Comparison of ENCODE assay signal across 7 cellular contexts in the genomic region with DNA sequence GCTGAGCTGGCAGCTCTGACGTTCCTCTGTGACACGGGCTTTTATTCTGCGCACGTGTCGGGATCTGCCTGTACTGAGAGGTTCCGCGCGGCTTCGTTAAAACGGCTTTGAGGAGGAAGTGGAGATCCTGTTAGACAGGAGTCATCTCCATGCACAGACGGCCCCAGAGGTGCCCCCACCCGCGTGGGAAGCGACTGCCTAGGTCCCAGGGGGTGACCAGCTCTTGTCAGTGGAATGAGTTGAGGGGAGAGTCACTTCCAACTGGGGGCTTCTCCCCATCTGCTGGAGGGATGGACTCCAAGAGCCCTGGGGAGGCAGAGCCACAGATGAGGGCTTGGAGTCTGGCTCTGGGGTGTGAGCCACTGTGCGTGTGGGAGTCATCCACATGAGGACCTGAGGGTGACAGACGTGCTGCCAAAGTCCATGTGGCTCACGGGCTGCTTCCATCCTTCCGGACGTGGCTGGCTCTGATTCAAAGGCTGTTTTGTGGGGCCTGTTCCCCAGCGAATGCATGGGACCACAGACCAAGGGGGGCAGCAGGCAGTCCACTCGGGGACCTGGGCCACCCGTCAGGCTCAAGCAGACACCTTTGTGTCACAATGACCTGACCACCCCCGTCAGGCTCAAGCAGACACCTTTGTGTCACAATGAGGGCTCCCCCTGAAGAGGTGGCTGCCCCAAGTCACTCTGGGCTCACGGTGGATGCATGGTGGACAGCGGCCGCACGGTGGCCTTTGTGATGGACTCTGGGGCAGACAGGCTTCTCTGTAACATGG. TPM values are rescaled to one million over a fixed set of nuclear protein-coding genes. Genes with fewer than 3 reads are reported as not detected.
DNase-seq lines count a peak whose midpoint lies in the region; ATAC-seq and TF ChIP-seq lines count a peak whose summit lies in the region.

No MANE protein-coding gene starts in this region.

- peaks cover 6% of the 10 kb centered on the region for H3K4me1 Mint-ChIP-seq in progenitor cell of endocrine pancreas (ENCODE audit: low read depth)

- H3K36me3 ChIP-seq in GM23248 (ENCODE audit: low read depth) (peaks cover 30% of the 10 kb centered on the region), mammary epithelial cell (ENCODE audit: insufficient read depth, low read length) (peaks cover 16% of the 10 kb centered on the region)

- H3K27me3 ChIP-seq in GM23248 (replicated peaks; ENCODE audit: insufficient read depth) (0 out of 2 replicates have a peak, but pooled peaks cover 6% of the 10 kb centered on the region), mammary epithelial cell (ENCODE audit: insufficient read depth, low read length) (no peaks in the 10 kb centered on the region)

- H3K4me1 ChIP-seq in GM23248 (ENCODE audit: insufficient read depth) (peaks cover 9% of the 10 kb centered on the region), mammary epithelial cell (ENCODE audit: insufficient read depth, low read length) (peaks cover 20% of the 10 kb centered on the region)

- DNase-seq in GM23248: peak; percentile 92
- DNase-seq in SKM-1 (lab: John Stamatoyannopoulos, UW; ENCODE audit: unreplicated experiment): peak; percentile 22
- no peak for DNase-seq in mammary epithelial cell
- DNase-seq in lower leg skin (ENCODE audit: low spot score in 2 of 2): peak; percentile 72 to 94
- DNase-seq in stimulated activated naive CD4-positive, alpha-beta T cell (lab: John Stamatoyannopoulos, UW): peak; percentile 29 to 57 (median 34)
- no peak for DNase-seq in progenitor cell of endocrine pancreas (ENCODE audit: low spot score, unreplicated experiment)

- H3K36me3 Mint-ChIP-seq in progenitor cell of endocrine pancreas (ENCODE audit: insufficient read depth): peaks cover 12% of the 10 kb centered on the region

- no TSS peak for BruUV-seq in mammary epithelial cell (replicated peaks; lab: Mats Ljungman, UMichigan)

- 23 to 24% methylated on average over 24 to 27 of the region's 27 CpGs for WGBS in GM23248 (ENCODE audit: low coverage in 1 of 2, low lambda C conversion rate in 2 of 2, missing lambda C conversion rate in 2 of 2), 2 experiments
- 25% methylated on average over 19 of the region's 27 CpGs for WGBS in mammary epithelial cell (ENCODE audit: low coverage, missing lambda C conversion rate)
- 21 to 24% methylated on average over 24 to 25 of the region's 27 CpGs for WGBS in lower leg skin, 2 donors

- no peak for TF ChIP-seq CTCF in mammary epithelial cell (conservative IDR thresholded peaks at IDR 0.05 in 1 of 2, IDR thresholded peaks at IDR 0.05 in 1 of 2; ENCODE audit: extremely low read depth in 1 of 2, insufficient read depth in 1 of 2, low read depth in 1 of 2, low read length in 2 of 2)
- TF ChIP-seq CTCF in lower leg skin (IDR thresholded peaks at IDR 0.05): no peak
- no peak for TF ChIP-seq CTCF in progenitor cell of endocrine pancreas (IDR thresholded peaks at IDR 0.05; ENCODE audit: unreplicated experiment)

- H2AFZ ChIP-seq in GM23248 (peak overlapping the region; percentile 54), mammary epithelial cell (ENCODE audit: low read depth, low read length) (peak overlapping the region; percentile 72)

- peaks cover 32% of the 10 kb centered on the region for H3K79me2 ChIP-seq in GM23248 (ENCODE audit: insufficient read depth)
- peaks cover 8% of the 10 kb centered on the region for H3K79me2 ChIP-seq in mammary epithelial cell (ENCODE audit: insufficient read depth, low read length)

- no peak overlapping the region for H3K27ac Mint-ChIP-seq in progenitor cell of endocrine pancreas

- H3K9me2 ChIP-seq in GM23248 (ENCODE audit: insufficient read depth): no peaks in the 10 kb centered on the region

- H3K9me3 ChIP-seq in GM23248 (ENCODE audit: low read depth) (no peaks in the 10 kb centered on the region), mammary epithelial cell (replicated peaks; ENCODE audit: insufficient read depth, low read length) (no peaks in the 10 kb centered on the region)

- in situ Hi-C loops in GM23248 (cut with MboI) (no loop called here), mammary epithelial cell (cut with MboI; ENCODE audit: low sequenced_read_pairs in 2 of 2) (no loop called here)

- no peak overlapping the region for H3K4me3 Mint-ChIP-seq in progenitor cell of endocrine pancreas (ENCODE audit: low read depth)

- H3K4me3 ChIP-seq in GM23248: peak overlapping the region; percentile 63
- H3K4me3 ChIP-seq in mammary epithelial cell (replicated peaks in 1 of 3; ENCODE audit: insufficient read depth in 1 of 3, low read depth in 2 of 3, low read length in 3 of 3): no peak overlapping the region
- no peak overlapping the region for H3K4me3 ChIP-seq in lower leg skin (ENCODE audit: low read depth, poor library complexity, severe bottlenecking)

- intact Hi-C loops in mammary epithelial cell (cut with micrococcal nuclease): loop anchor here (1.0 to 2.0 kb wide), 2 partner anchors 16 to 45 kb away; a partner anchor contains a TSS
- intact Hi-C loops in lower leg skin (cut with DNase I; ENCODE audit: low total_unique reads): no loop called here

- H3F3A ChIP-seq in GM23248 (ENCODE audit: insufficient read depth): peaks cover 11% of the 10 kb centered on the region

- H3K9me3 Mint-ChIP-seq in progenitor cell of endocrine pancreas (ENCODE audit: low read depth): no peaks in the 10 kb centered on the region

- dilution Hi-C loops in mammary epithelial cell (cut with HindIII; ENCODE audit: low sequenced_read_pairs): no loop called here

- no peak for ATAC-seq in GM21515 (IDR thresholded peaks at IDR 0.05; ENCODE audit: unreplicated experiment)

- TF ChIP-seq POLR2A in lower leg skin (IDR thresholded peaks at IDR 0.05): no peak

- no peaks in the 10 kb centered on the region for H4K20me1 ChIP-seq in GM23248 (ENCODE audit: insufficient read depth)
- no peaks in the 10 kb centered on the region for H4K20me1 ChIP-seq in mammary epithelial cell (ENCODE audit: insufficient read depth, low read length)

- H3K9ac ChIP-seq in GM23248 (peak overlapping the region; percentile 79), mammary epithelial cell (ENCODE audit: insufficient read depth, low read length) (no peak overlapping the region)

- peak overlapping the region; percentile 73 for H3K27ac ChIP-seq in GM23248
- H3K27ac ChIP-seq in mammary epithelial cell (ENCODE audit: insufficient read depth, low read depth, low read length): no peak overlapping the region

- H3K27me3 Mint-ChIP-seq in progenitor cell of endocrine pancreas: peaks cover 14% of the 10 kb centered on the region

- H3K4me2 ChIP-seq in GM23248 (ENCODE audit: unreplicated experiment): peak overlapping the region; percentile 80
- H3K4me2 ChIP-seq in mammary epithelial cell (ENCODE audit: insufficient read depth, low read depth, low read length): peak overlapping the region; percentile 82

- CTCF ChIA-PET in mammary epithelial cell (lab: Charles Lee; ENCODE audit: low non-redundant PET): no interaction called here

RNA-seq across cellular contexts. Expression of a gene that starts 26.8 kb away (rescaled TPM):
- total RNA-seq in GM23248 (2014; rRNA removed; shearing (Covaris generic)): 680 and 814 TPM in 2 replicates
- polyA plus RNA-seq in GM23248 (2016; fragmentation: Nextera tagmentation; extraction: Ambion mirVana) (676 and 703 TPM in 2 replicates), mammary epithelial cell (146 TPM)
- total RNA-seq in mammary epithelial cell (100 to 1,000 TPM; 131 to 269 TPM), lower leg skin (100 to 1,000 TPM; 110 to 193 (median 133) TPM), progenitor cell of endocrine pancreas (221 and 226 TPM in 2 replicates)
- 174 TPM for polyA minus RNA-seq in mammary epithelial cell

RNA-seq across cellular contexts. Expression of a gene that starts 28.8 kb away (rescaled TPM):
- 97.3 and 110 TPM in 2 replicates for total RNA-seq in GM23248 (2014; rRNA removed; shearing (Covaris generic))
- polyA plus RNA-seq in GM23248 (2016; fragmentation: Nextera tagmentation; extraction: Ambion mirVana) (178 TPM in 2 replicates), mammary epithelial cell (89.6 TPM)
- total RNA-seq in mammary epithelial cell (10 to 100 TPM; 58.1 to 58.8 TPM), lower leg skin (10 to 100 TPM; 35.6 to 52.6 (median 42.5) TPM), progenitor cell of endocrine pancreas (65.0 and 73.5 TPM in 2 replicates)
- polyA minus RNA-seq in mammary epithelial cell: 52.9 TPM

RNA-seq across cellular contexts. Expression of a gene that starts 45.1 kb away (rescaled TPM):
- total RNA-seq in GM23248 (2014; rRNA removed; shearing (Covaris generic)): 39.1 and 48.6 TPM in 2 replicates
- polyA plus RNA-seq in GM23248 (2016; fragmentation: Nextera tagmentation; extraction: Ambion mirVana) (62.3 and 64.4 TPM in 2 replicates), mammary epithelial cell (82.0 TPM)
- total RNA-seq in mammary epithelial cell (10 to 100 TPM; 85.7 to 93.1 TPM), lower leg skin (10 to 100 TPM; 37.2 to 61.8 (median 49.8) TPM), progenitor cell of endocrine pancreas (78.7 and 85.2 TPM in 2 replicates)
- 82.4 TPM for polyA minus RNA-seq in mammary epithelial cell

Comparison
In these comparisons a context has a peak if more than half of its experiments do, and no peak if none do; other contexts are left out.
1. DNase-seq: peak in GM23248 (single experiment), SKM-1 (single experiment), lower leg skin (2 of 2) and stimulated activated naive CD4-positive, alpha-beta T cell (6 of 6); none in mammary epithelial cell (single experiment) and progenitor cell of endocrine pancreas (single experiment).